ENCODE assay signal across 18 cellular contexts in genomic region chr12:71007736-71008449, GRCh38.
DNase-seq lines count a peak whose midpoint lies in the region; ATAC-seq and TF ChIP-seq lines count a peak whose summit lies in the region.
"Had no signal": no experiment of that assay in that cellular context is flagged by ENCODE, and none has a peak within 500 bp of the region (broad histone marks: within the 10 kb centered on the region; RNA-seq: fewer than 3 reads in every experiment).

No MANE protein-coding gene starts in this region.

- peak; percentile 18 for ATAC-seq in Right ventricle myocardium superior (ENCODE audit: poor library complexity)
- ATAC-seq: HepG2 had no signal

- H3K27me3 ChIP-seq in right atrium auricular region (no peaks in the 10 kb centered on the region), Loucy (ENCODE audit: insufficient read depth, low read length, poor library complexity, severe bottlenecking) (no peaks in the 10 kb centered on the region), uterus (no peaks in the 10 kb centered on the region)
- no peaks in the 10 kb centered on the region for H3K27me3 ChIP-seq in CD8-positive, alpha-beta memory T cell (ENCODE audit: insufficient read depth, low read length, poor library complexity, severe bottlenecking)
- H3K27me3 ChIP-seq: BE2C, Peyer's patch had no signal

- H3K9me3 Mint-ChIP-seq in CD8-positive, alpha-beta memory T cell: peaks cover 0 to 8% (median 0%) of the 10 kb centered on the region in 5 donors

- H3K79me2 ChIP-seq in Loucy (ENCODE audit: insufficient read depth, low read length): no peaks in the 10 kb centered on the region

- H3K27ac ChIP-seq in right atrium auricular region (no peak overlapping the region), substantia nigra (ENCODE audit: low read depth, low read length, poor library complexity, severe bottlenecking) (no peak overlapping the region), uterus (no peak overlapping the region)
- no peak overlapping the region for H3K27ac ChIP-seq in CD8-positive, alpha-beta memory T cell (ENCODE audit: low read depth, low read length)
- H3K27ac ChIP-seq: Peyer's patch had no signal

- H3K27ac Mint-ChIP-seq in CD8-positive, alpha-beta memory T cell: no peak overlapping the region

- intact Hi-C loops in Right ventricle myocardium superior (cut with DNase I) (no loop called here), uterus (cut with DNase I; ENCODE audit: low total_unique reads) (no loop called here)

- H3K4me3 Mint-ChIP-seq in CD8-positive, alpha-beta memory T cell: no peak overlapping the region

- H3K4me1 Mint-ChIP-seq in CD8-positive, alpha-beta memory T cell: no peaks in the 10 kb centered on the region

- H3K27me3 Mint-ChIP-seq in CD8-positive, alpha-beta memory T cell: no peaks in the 10 kb centered on the region

- peak overlapping the region; percentile 66 for H3K9ac ChIP-seq in Loucy (ENCODE audit: low read depth, low read length, poor library complexity, severe bottlenecking)

- H3K4me3 ChIP-seq in right atrium auricular region (no peak overlapping the region), Loucy (ENCODE audit: low read length, poor library complexity, severe bottlenecking) (peak overlapping the region; percentile 51), fibroblast of mammary gland (ENCODE audit: control insufficient read depth, low read depth, low read length) (no peak overlapping the region), uterus (no peak overlapping the region)
- H3K4me3 ChIP-seq in CD8-positive, alpha-beta memory T cell (ENCODE audit: low read length): no peak overlapping the region
- H3K4me3 ChIP-seq: Peyer's patch had no signal

- CTCF ChIA-PET in CD8-positive, alpha-beta memory T cell (lab: Charles Lee): no interaction called here

- H3K9me2 ChIP-seq in Loucy (replicated peaks; ENCODE audit: low read depth, low read length): no peaks in the 10 kb centered on the region

- H3K36me3 Mint-ChIP-seq in CD8-positive, alpha-beta memory T cell: no peaks in the 10 kb centered on the region

- H3K36me3 ChIP-seq in right atrium auricular region: no peaks in the 10 kb centered on the region
- no peaks in the 10 kb centered on the region for H3K36me3 ChIP-seq in Loucy (ENCODE audit: insufficient read depth, low read length)
- no peaks in the 10 kb centered on the region for H3K36me3 ChIP-seq in CD8-positive, alpha-beta memory T cell (ENCODE audit: insufficient read depth, low read length)
- H3K36me3 ChIP-seq in uterus: no peaks in the 10 kb centered on the region
- H3K36me3 ChIP-seq: BE2C, Peyer's patch had no signal

- 0 out of 2 replicates have a peak overlapping the region, but pooled peaks have one; percentile 1 for H2AFZ ChIP-seq in Loucy (ENCODE audit: low read length)

- POLR2A ChIA-PET in CD8-positive, alpha-beta memory T cell (lab: Charles Lee): no interaction called here

- no peaks in the 10 kb centered on the region for H3K9me3 ChIP-seq in right atrium auricular region
- H3K9me3 ChIP-seq in Loucy (ENCODE audit: insufficient read depth, low read depth, low read length): no peaks in the 10 kb centered on the region
- no peaks in the 10 kb centered on the region for H3K9me3 ChIP-seq in CD8-positive, alpha-beta memory T cell (ENCODE audit: low read length)
- H3K9me3 ChIP-seq in uterus: no peaks in the 10 kb centered on the region
- H3K9me3 ChIP-seq: BE2C, Peyer's patch had no signal

- H3F3A ChIP-seq in Loucy (ENCODE audit: low read depth): peaks cover 8% of the 10 kb centered on the region

- no peak for TF ChIP-seq CTCF in right atrium auricular region (IDR thresholded peaks at IDR 0.05)
- TF ChIP-seq CTCF in Loucy (conservative IDR thresholded peaks at IDR 0.05; ENCODE audit: low read length): no peak
- TF ChIP-seq CTCF in fibroblast of mammary gland (conservative IDR thresholded peaks at IDR 0.05; ENCODE audit: control insufficient read depth, insufficient read depth, low read depth, low read length): no peak
- TF ChIP-seq CTCF in uterus (IDR thresholded peaks at IDR 0.05): no peak

- no peak for TF ChIP-seq POLR2A in uterus (IDR thresholded peaks at IDR 0.05)

- no peaks in the 10 kb centered on the region for H4K20me1 ChIP-seq in Loucy (ENCODE audit: insufficient read depth, low read length, poor library complexity, severe bottlenecking)

- no peak for DNase-seq in Right ventricle myocardium superior
- DNase-seq in right atrium auricular region (ENCODE audit: low spot score): no peak
- peak; percentile 68 for DNase-seq in fibroblast of mammary gland (ENCODE audit: low read depth)
- DNase-seq in substantia nigra (lab: John Stamatoyannopoulos, UW): no peak
- DNase-seq in CD8-positive, alpha-beta memory T cell: no peak
- DNase-seq in uterus: no peak
- DNase-seq: BE2C, DMS79, H7, NCI-H1105, NCI-H146, NCI-H2029, NCI-H2171, NCI-H446, NCI-H526, Peyer's patch had no signal

- H3K4me2 ChIP-seq in Loucy (ENCODE audit: low read depth, low read length, poor library complexity, severe bottlenecking): peak overlapping the region; percentile 63

- no peaks in the 10 kb centered on the region for H3K4me1 ChIP-seq in right atrium auricular region
- peaks cover 74% of the 10 kb centered on the region for H3K4me1 ChIP-seq in Loucy (ENCODE audit: insufficient read depth, low read length, poor library complexity, severe bottlenecking)
- no peaks in the 10 kb centered on the region for H3K4me1 ChIP-seq in CD8-positive, alpha-beta memory T cell (ENCODE audit: insufficient read depth, low read length)
- H3K4me1 ChIP-seq in uterus: no peaks in the 10 kb centered on the region
- H3K4me1 ChIP-seq: Peyer's patch had no signal
